ENCODE assay signal across 1 cellular context in the genomic region with DNA sequence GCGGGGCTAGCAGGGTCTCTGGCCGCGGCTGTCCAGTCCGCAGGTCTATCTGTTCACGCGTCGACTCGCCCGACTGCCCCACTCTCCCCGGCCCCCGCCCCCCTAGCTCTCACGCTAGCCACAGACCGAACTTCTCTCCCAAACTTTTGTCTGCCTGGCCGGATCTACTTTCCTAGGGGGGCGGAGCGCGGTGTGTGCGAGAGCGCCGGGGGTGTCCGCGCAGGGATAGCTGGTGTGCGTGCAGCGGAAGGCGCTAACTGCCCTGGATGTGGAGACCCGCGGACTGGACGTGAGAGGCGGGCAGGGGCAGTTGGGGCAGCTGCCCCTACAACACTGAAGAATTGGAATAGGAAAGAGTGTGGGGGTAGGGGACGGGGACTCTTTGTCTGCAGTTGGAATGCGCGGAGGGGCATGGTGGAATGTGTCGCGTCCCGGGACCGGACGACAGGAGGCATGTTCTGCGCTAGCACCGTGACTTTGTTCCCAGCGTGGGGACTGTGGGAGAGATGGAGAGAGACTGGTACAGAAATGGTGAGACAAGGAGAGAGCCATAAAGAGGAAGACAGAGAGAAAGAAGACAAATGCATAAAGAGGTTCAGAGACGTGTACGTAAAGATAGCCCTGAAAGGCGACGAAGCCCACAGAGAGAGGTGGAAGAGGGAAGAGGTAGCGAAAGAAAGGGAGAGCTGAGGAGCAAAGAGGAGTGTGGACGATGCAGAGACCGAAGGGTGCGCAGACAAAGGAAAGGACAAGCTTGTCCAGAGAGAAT.
TF ChIP-seq lines count a peak whose summit lies in the region.

A gene (minus strand): TSS at position 75 of the 769 bp plus-strand sequence. CDS start 285 bp downstream, outside the sequence.

TF ChIP-seq in HepG2, 621 proteins besides CTCF, POLR2A, EP300 and RAD21 (continued from another document and continues in another):
- TF ChIP-seq ZBTB20 (CRISPR knock-in tag; IDR thresholded peaks at IDR 0.05; ENCODE audit: borderline replicate concordance, low read depth) (peak; percentile 97), MEIS2 (CRISPR knock-in tag; IDR thresholded peaks at IDR 0.05) (no peak), SOX6 (IDR thresholded peaks at IDR 0.05) (no peak), SOX6 (CRISPR knock-in tag; IDR thresholded peaks at IDR 0.05) (no peak), SALL2 (CRISPR knock-in tag; IDR thresholded peaks at IDR 0.05) (no peak), SYNCRIP (IDR thresholded peaks at IDR 0.05; ENCODE audit: insufficient read depth, low read depth, low read length) (no peak), FOXP1 (IDR thresholded peaks at IDR 0.05) (peak; percentile 55), FOXP1 (CRISPR knock-in tag; IDR thresholded peaks at IDR 0.05) (peak; percentile 73), SMARCE1 (IDR thresholded peaks at IDR 0.05; ENCODE audit: borderline replicate concordance) (no peak), TMF1 (CRISPR knock-in tag; IDR thresholded peaks at IDR 0.05; ENCODE audit: low read depth) (no peak), RAD51 (IDR thresholded peaks at IDR 0.05; ENCODE audit: borderline replicate concordance) (0 out of 2 replicates have a peak, but pooled peaks have one; percentile 27), ZSCAN31 (CRISPR knock-in tag; IDR thresholded peaks at IDR 0.05; ENCODE audit: low read depth) (peak; percentile 97), ZNF33B (CRISPR knock-in tag; IDR thresholded peaks at IDR 0.05) (peak; percentile 97; the same call in 1 of the 2 replicates), ZNF20 (CRISPR knock-in tag; IDR thresholded peaks at IDR 0.05) (no peak), SMARCC2 (IDR thresholded peaks at IDR 0.05) (peak; percentile 59; the same call in 1 of the 2 replicates), ZNF558 (CRISPR knock-in tag; IDR thresholded peaks at IDR 0.05; ENCODE audit: borderline replicate concordance) (no peak), ZNF816 (CRISPR knock-in tag; IDR thresholded peaks at IDR 0.05; ENCODE audit: borderline replicate concordance) (no peak), REL (CRISPR knock-in tag; conservative IDR thresholded peaks at IDR 0.05) (no peak), GABPA (IDR thresholded peaks at IDR 0.05; ENCODE audit: low read depth, low read length) (no peak), GABPA (CRISPR knock-in tag; IDR thresholded peaks at IDR 0.05; ENCODE audit: low read depth) (no peak)
- TF ChIP-seq, protein P1, sequence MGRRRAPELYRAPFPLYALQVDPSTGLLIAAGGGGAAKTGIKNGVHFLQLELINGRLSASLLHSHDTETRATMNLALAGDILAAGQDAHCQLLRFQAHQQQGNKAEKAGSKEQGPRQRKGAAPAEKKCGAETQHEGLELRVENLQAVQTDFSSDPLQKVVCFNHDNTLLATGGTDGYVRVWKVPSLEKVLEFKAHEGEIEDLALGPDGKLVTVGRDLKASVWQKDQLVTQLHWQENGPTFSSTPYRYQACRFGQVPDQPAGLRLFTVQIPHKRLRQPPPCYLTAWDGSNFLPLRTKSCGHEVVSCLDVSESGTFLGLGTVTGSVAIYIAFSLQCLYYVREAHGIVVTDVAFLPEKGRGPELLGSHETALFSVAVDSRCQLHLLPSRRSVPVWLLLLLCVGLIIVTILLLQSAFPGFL (CRISPR knock-in tag; IDR thresholded peaks at IDR 0.05): no peak
- TF ChIP-seq, protein P2, sequence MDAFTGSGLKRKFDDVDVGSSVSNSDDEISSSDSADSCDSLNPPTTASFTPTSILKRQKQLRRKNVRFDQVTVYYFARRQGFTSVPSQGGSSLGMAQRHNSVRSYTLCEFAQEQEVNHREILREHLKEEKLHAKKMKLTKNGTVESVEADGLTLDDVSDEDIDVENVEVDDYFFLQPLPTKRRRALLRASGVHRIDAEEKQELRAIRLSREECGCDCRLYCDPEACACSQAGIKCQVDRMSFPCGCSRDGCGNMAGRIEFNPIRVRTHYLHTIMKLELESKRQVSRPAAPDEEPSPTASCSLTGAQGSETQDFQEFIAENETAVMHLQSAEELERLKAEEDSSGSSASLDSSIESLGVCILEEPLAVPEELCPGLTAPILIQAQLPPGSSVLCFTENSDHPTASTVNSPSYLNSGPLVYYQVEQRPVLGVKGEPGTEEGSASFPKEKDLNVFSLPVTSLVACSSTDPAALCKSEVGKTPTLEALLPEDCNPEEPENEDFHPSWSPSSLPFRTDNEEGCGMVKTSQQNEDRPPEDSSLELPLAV (CRISPR knock-in tag; conservative IDR thresholded peaks at IDR 0.05; ENCODE audit: low read depth): no peak
- TF ChIP-seq, protein P3, sequence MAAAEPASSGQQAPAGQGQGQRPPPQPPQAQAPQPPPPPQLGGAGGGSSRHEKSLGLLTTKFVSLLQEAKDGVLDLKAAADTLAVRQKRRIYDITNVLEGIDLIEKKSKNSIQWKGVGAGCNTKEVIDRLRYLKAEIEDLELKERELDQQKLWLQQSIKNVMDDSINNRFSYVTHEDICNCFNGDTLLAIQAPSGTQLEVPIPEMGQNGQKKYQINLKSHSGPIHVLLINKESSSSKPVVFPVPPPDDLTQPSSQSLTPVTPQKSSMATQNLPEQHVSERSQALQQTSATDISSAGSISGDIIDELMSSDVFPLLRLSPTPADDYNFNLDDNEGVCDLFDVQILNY (CRISPR knock-in tag; conservative IDR thresholded peaks at IDR 0.05): peak; percentile 81
- TF ChIP-seq, protein P4, sequence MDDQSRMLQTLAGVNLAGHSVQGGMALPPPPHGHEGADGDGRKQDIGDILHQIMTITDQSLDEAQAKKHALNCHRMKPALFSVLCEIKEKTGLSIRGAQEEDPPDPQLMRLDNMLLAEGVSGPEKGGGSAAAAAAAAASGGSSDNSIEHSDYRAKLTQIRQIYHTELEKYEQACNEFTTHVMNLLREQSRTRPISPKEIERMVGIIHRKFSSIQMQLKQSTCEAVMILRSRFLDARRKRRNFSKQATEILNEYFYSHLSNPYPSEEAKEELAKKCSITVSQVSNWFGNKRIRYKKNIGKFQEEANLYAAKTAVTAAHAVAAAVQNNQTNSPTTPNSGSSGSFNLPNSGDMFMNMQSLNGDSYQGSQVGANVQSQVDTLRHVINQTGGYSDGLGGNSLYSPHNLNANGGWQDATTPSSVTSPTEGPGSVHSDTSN (CRISPR knock-in tag; IDR thresholded peaks at IDR 0.05; ENCODE audit: borderline replicate concordance): no peak
- TF ChIP-seq, protein P5, sequence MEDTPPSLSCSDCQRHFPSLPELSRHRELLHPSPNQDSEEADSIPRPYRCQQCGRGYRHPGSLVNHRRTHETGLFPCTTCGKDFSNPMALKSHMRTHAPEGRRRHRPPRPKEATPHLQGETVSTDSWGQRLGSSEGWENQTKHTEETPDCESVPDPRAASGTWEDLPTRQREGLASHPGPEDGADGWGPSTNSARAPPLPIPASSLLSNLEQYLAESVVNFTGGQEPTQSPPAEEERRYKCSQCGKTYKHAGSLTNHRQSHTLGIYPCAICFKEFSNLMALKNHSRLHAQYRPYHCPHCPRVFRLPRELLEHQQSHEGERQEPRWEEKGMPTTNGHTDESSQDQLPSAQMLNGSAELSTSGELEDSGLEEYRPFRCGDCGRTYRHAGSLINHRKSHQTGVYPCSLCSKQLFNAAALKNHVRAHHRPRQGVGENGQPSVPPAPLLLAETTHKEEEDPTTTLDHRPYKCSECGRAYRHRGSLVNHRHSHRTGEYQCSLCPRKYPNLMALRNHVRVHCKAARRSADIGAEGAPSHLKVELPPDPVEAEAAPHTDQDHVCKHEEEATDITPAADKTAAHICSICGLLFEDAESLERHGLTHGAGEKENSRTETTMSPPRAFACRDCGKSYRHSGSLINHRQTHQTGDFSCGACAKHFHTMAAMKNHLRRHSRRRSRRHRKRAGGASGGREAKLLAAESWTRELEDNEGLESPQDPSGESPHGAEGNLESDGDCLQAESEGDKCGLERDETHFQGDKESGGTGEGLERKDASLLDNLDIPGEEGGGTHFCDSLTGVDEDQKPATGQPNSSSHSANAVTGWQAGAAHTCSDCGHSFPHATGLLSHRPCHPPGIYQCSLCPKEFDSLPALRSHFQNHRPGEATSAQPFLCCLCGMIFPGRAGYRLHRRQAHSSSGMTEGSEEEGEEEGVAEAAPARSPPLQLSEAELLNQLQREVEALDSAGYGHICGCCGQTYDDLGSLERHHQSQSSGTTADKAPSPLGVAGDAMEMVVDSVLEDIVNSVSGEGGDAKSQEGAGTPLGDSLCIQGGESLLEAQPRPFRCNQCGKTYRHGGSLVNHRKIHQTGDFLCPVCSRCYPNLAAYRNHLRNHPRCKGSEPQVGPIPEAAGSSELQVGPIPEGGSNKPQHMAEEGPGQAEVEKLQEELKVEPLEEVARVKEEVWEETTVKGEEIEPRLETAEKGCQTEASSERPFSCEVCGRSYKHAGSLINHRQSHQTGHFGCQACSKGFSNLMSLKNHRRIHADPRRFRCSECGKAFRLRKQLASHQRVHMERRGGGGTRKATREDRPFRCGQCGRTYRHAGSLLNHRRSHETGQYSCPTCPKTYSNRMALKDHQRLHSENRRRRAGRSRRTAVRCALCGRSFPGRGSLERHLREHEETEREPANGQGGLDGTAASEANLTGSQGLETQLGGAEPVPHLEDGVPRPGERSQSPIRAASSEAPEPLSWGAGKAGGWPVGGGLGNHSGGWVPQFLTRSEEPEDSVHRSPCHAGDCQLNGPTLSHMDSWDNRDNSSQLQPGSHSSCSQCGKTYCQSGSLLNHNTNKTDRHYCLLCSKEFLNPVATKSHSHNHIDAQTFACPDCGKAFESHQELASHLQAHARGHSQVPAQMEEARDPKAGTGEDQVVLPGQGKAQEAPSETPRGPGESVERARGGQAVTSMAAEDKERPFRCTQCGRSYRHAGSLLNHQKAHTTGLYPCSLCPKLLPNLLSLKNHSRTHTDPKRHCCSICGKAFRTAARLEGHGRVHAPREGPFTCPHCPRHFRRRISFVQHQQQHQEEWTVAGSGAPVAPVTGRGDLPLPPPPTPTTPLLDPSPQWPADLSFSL (CRISPR knock-in tag; IDR thresholded peaks at IDR 0.05): no peak
- TF ChIP-seq, protein P6, sequence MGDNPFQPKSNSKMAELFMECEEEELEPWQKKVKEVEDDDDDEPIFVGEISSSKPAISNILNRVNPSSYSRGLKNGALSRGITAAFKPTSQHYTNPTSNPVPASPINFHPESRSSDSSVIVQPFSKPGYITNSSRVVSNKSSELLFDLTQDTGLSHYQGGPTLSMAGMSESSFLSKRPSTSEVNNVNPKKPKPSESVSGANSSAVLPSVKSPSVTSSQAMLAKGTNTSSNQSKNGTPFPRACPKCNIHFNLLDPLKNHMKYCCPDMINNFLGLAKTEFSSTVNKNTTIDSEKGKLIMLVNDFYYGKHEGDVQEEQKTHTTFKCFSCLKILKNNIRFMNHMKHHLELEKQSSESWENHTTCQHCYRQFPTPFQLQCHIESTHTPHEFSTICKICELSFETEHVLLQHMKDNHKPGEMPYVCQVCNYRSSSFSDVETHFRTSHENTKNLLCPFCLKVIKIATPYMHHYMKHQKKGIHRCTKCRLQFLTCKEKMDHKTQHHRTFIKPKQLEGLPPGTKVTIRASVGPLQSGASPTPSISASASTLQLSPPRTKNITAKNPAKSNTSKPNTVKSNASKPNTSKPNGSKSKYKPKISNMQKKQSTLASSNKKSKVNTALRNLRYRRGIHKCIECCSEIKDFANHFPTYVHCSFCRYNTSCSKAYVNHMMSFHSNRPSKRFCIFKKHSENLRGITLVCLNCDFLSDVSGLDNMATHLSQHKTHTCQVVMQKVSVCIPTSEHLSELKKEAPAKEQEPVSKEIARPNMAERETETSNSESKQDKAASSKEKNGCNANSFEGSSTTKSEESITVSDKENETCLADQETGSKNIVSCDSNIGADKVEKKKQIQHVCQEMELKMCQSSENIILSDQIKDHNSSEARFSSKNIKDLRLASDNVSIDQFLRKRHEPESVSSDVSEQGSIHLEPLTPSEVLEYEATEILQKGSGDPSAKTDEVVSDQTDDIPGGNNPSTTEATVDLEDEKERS (CRISPR knock-in tag; IDR thresholded peaks at IDR 0.05): peak; percentile 99
- TF ChIP-seq, protein P7, sequence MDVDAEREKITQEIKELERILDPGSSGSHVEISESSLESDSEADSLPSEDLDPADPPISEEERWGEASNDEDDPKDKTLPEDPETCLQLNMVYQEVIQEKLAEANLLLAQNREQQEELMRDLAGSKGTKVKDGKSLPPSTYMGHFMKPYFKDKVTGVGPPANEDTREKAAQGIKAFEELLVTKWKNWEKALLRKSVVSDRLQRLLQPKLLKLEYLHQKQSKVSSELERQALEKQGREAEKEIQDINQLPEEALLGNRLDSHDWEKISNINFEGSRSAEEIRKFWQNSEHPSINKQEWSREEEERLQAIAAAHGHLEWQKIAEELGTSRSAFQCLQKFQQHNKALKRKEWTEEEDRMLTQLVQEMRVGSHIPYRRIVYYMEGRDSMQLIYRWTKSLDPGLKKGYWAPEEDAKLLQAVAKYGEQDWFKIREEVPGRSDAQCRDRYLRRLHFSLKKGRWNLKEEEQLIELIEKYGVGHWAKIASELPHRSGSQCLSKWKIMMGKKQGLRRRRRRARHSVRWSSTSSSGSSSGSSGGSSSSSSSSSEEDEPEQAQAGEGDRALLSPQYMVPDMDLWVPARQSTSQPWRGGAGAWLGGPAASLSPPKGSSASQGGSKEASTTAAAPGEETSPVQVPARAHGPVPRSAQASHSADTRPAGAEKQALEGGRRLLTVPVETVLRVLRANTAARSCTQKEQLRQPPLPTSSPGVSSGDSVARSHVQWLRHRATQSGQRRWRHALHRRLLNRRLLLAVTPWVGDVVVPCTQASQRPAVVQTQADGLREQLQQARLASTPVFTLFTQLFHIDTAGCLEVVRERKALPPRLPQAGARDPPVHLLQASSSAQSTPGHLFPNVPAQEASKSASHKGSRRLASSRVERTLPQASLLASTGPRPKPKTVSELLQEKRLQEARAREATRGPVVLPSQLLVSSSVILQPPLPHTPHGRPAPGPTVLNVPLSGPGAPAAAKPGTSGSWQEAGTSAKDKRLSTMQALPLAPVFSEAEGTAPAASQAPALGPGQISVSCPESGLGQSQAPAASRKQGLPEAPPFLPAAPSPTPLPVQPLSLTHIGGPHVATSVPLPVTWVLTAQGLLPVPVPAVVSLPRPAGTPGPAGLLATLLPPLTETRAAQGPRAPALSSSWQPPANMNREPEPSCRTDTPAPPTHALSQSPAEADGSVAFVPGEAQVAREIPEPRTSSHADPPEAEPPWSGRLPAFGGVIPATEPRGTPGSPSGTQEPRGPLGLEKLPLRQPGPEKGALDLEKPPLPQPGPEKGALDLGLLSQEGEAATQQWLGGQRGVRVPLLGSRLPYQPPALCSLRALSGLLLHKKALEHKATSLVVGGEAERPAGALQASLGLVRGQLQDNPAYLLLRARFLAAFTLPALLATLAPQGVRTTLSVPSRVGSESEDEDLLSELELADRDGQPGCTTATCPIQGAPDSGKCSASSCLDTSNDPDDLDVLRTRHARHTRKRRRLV (CRISPR knock-in tag; IDR thresholded peaks at IDR 0.05): no peak
- TF ChIP-seq, protein P8, sequence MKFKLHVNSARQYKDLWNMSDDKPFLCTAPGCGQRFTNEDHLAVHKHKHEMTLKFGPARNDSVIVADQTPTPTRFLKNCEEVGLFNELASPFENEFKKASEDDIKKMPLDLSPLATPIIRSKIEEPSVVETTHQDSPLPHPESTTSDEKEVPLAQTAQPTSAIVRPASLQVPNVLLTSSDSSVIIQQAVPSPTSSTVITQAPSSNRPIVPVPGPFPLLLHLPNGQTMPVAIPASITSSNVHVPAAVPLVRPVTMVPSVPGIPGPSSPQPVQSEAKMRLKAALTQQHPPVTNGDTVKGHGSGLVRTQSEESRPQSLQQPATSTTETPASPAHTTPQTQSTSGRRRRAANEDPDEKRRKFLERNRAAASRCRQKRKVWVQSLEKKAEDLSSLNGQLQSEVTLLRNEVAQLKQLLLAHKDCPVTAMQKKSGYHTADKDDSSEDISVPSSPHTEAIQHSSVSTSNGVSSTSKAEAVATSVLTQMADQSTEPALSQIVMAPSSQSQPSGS (CRISPR knock-in tag; IDR thresholded peaks at IDR 0.05): peak; percentile 86; the same call in 1 of the 2 replicates
- TF ChIP-seq, protein P9, sequence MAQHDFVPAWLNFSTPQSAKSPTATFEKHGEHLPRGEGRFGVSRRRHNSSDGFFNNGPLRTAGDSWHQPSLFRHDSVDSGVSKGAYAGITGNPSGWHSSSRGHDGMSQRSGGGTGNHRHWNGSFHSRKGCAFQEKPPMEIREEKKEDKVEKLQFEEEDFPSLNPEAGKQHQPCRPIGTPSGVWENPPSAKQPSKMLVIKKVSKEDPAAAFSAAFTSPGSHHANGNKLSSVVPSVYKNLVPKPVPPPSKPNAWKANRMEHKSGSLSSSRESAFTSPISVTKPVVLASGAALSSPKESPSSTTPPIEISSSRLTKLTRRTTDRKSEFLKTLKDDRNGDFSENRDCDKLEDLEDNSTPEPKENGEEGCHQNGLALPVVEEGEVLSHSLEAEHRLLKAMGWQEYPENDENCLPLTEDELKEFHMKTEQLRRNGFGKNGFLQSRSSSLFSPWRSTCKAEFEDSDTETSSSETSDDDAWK (CRISPR knock-in tag; IDR thresholded peaks at IDR 0.05): no peak
